ENCODE assay signal across 8 cellular contexts in the genomic region with DNA sequence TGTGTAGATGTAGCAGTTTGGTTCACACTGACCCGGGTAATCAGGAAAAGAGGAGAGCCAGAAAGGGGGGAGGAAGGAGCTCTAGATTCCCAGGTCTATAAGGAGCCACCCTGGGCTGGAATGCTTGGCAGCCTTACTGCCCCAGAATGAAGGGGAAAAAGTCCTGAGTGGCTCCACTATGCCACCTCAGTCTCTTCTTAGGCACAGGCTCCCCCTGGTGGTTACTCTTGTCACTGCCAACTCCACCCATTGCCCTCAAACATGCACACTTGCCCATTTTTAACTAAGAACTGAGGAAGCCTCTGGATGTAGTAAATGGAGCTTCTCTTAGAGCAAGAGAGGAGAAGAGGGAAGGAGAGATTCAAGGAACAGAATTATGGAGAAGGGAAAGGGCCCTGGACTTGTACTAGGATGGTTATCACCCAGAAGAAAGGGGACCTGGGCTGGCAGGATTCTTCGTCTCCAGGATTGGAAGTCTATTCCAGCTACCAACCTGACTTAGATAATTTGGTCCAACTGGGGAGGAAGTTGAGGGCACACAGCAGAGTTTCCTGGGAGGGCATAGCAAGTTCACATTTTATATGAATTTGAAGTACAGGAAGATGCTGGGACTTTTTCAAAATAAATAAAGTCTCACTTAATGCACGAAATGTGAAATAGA. TPM values are rescaled to one million over a fixed set of nuclear protein-coding genes. Genes with fewer than 3 reads are reported as not detected.
DNase-seq lines count a peak whose midpoint lies in the region; ATAC-seq, FAIRE-seq and TF ChIP-seq lines count a peak whose summit lies in the region.

No MANE protein-coding gene starts in this region.

- H3K27me3 ChIP-seq in right cardiac atrium (ENCODE audit: control insufficient read depth, insufficient read depth) (no peaks in the 10 kb centered on the region), sigmoid colon (no peaks in the 10 kb centered on the region)

- no peak overlapping the region for H3K27ac ChIP-seq in right cardiac atrium (ENCODE audit: low read length)
- H3K27ac ChIP-seq in sigmoid colon: no peak overlapping the region

- H3K9me3 ChIP-seq in right cardiac atrium (ENCODE audit: control insufficient read depth, low read length) (no peaks in the 10 kb centered on the region), sigmoid colon (no peaks in the 10 kb centered on the region)

- TF ChIP-seq CTCF in sigmoid colon (IDR thresholded peaks at IDR 0.05): peak; percentile 73 to 89 (median 81)

- ATAC-seq in GM18502 (IDR thresholded peaks at IDR 0.05; ENCODE audit: poor library complexity, unreplicated experiment) (peak; percentile 61), right cardiac atrium (peak; percentile 79 to 89), GM18858 (IDR thresholded peaks at IDR 0.05; ENCODE audit: unreplicated experiment) (no peak)

- H3K36me3 ChIP-seq in sigmoid colon: peaks cover 0 to 3% (median 0%) of the 10 kb centered on the region in 4 donors

- H3K4me1 ChIP-seq in right cardiac atrium (ENCODE audit: control insufficient read depth, insufficient read depth, low read length): peaks cover 4% of the 10 kb centered on the region
- peaks cover 0 to 19% (median 8%) of the 10 kb centered on the region in 4 donors for H3K4me1 ChIP-seq in sigmoid colon

- intact Hi-C loops in right cardiac atrium (cut with DNase I) (loop anchor here in 1 of 4 donors (10.0 kb wide), 1 partner anchor 858 kb away; no protein-coding TSS in a partner anchor), sigmoid colon (cut with DNase I) (loop anchor here (5.0 kb wide), 1 partner anchor 236 kb away; no protein-coding TSS in a partner anchor)

- WGBS in right cardiac atrium: 79% methylated on average over 3 of the region's 3 CpGs
- WGBS in sigmoid colon, 2 donors: 64 to 77% methylated on average over 3 of the region's 3 CpGs

- H3K4me3 ChIP-seq in right cardiac atrium (ENCODE audit: low read length) (no peak overlapping the region), sigmoid colon (no peak overlapping the region)

- TF ChIP-seq POLR2A in sigmoid colon (IDR thresholded peaks at IDR 0.05): no peak

- no peak for TF ChIP-seq EP300 in sigmoid colon (IDR thresholded peaks at IDR 0.05)

- DNase-seq in NCI-H1694 treated with DMSO at 0.1 percent for 48 hours (lab: John Stamatoyannopoulos, UW) (peak; percentile 64), T-helper 22 cell (ENCODE audit: low read depth) (peak; percentile 46), amniotic stem cell (lab: John Stamatoyannopoulos, UW) (peak; percentile 52), right cardiac atrium (peak; percentile 80 to 91 (median 86)), sigmoid colon (peak; percentile 88)

- FAIRE-seq in A204.1 (lab: Jason Lieb, UNC): peak; percentile 66

RNA-seq across cellular contexts. Expression of gene HPS6, which starts 7.8 kb away (rescaled TPM):
- total RNA-seq in right cardiac atrium (10 to 100 TPM; 10.5 to 12.0 (median 11.1) TPM), sigmoid colon (10 to 100 TPM; 12.5 to 18.9 (median 17.2) TPM)
- polyA plus RNA-seq in right cardiac atrium (8.6 TPM), sigmoid colon (10 to 100 TPM in 2 of 3 donors, 1 to 10 TPM in 1; 9.0 to 13.4 (median 11.6) TPM)

RNA-seq across cellular contexts. Expression of gene ARMH3, which starts 17.0 kb away (rescaled TPM):
- total RNA-seq in right cardiac atrium (10 to 100 TPM; 43.2 to 87.3 (median 53.7) TPM), sigmoid colon (10 to 100 TPM; 18.5 to 23.2 (median 21.0) TPM)
- polyA plus RNA-seq in right cardiac atrium (38.1 TPM), sigmoid colon (10 to 100 TPM; 17.4 to 22.8 (median 18.5) TPM)

RNA-seq across cellular contexts. Expression of gene LDB1, which starts 47.2 kb away (rescaled TPM):
- total RNA-seq in right cardiac atrium: 10 to 100 TPM; 48.7 to 90.9 (median 70.3) TPM
- 45.5 TPM for polyA plus RNA-seq in right cardiac atrium
- total RNA-seq in sigmoid colon: 10 to 100 TPM; 62.1 to 88.4 (median 76.4) TPM
- 10 to 100 TPM; 10.4 to 34.0 (median 15.6) TPM for polyA plus RNA-seq in sigmoid colon

RNA-seq across cellular contexts. Expression of gene PPRC1, which starts 59.8 kb away (rescaled TPM):
- total RNA-seq in right cardiac atrium: 10 to 100 TPM; 12.7 to 28.3 (median 15.3) TPM
- 11.6 TPM for polyA plus RNA-seq in right cardiac atrium
- total RNA-seq in sigmoid colon: 10 to 100 TPM; 11.0 to 39.9 (median 13.0) TPM
- polyA plus RNA-seq in sigmoid colon: 10 to 100 TPM in 1 of 3 donors, 1 to 10 TPM in 2; 4.2 to 22.2 (median 4.2) TPM
